In the genomic region with DNA sequence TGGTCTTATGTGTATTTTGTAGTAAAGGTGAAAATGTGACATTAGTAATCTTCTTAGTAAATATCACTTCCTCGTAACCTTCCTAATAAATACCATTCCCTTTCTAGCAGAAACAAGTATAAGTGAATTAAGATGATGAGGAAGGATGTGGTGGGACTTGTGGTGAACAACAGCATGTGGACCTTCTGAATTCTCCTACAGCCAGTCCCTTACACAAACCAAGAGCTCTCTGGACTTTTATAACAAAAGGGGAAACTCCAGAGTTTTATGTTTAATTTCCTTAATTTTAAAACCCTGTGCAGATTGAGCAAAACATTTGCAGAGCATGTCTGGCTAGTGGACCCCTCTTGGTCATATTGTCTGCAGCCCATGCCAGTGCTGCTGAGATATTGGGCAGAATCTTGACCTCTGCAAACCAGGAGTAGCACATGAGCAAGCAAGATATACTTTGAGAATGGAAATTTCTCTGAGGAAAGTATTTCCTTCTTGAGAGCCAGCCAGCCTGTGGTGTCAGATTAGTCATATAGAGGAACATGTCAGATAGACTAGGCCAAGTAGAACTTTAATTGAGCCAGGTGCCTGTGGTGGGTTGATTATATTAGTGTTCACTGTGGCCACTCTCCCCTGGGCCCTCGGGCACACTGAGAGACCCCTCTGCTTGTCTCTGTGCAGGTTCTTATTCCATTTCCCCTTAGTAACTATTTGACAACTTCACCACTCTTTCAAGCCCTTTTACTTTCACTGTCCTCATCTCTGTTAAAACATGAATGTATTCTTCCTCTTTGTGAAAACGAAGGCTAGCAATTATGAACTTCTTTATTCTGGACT, we compare ENCODE assay signal across 11 cellular contexts.
A peak's percentile ranks its signal among the peaks of the same experiment; 100 is the strongest.
DNase-seq lines count a peak whose midpoint lies in the region; ATAC-seq, FAIRE-seq and TF ChIP-seq lines count a peak whose summit lies in the region.
"Had no signal": no experiment of that assay in that cellular context is flagged by ENCODE, and none has a peak within 500 bp of the region (broad histone marks: within the 10 kb centered on the region; RNA-seq: fewer than 3 reads in every experiment).

No MANE protein-coding gene starts in this region.

- no peak overlapping the region for H3K27ac ChIP-seq in astrocyte (ENCODE audit: low read depth, low read length)

- ATAC-seq in GM19395 (IDR thresholded peaks at IDR 0.05; ENCODE audit: unreplicated experiment) (peak; percentile 56), HG03520 (IDR thresholded peaks at IDR 0.05; ENCODE audit: unreplicated experiment) (peak; percentile 44)

- H3K4me1 ChIP-seq in astrocyte (ENCODE audit: insufficient read depth, low read length) = peaks cover 10% of the 10 kb centered on the region

- no peak overlapping the region for H3K4me2 ChIP-seq in astrocyte (ENCODE audit: low read length)

- H3K4me1 Mint-ChIP-seq in astrocyte (ENCODE audit: low read depth, unreplicated experiment) = peaks cover 17% of the 10 kb centered on the region
- H3K4me1 Mint-ChIP-seq: activated naive CD8-positive, alpha-beta T cell treated with anti-CD3 and anti-CD28 coated beads, Interleukin-2, amount 10 ng/mL, durations not matched to agents 7 days and 5 days; neural crest cell had no signal

- H3K36me3 Mint-ChIP-seq in astrocyte (ENCODE audit: low read depth, unreplicated experiment) = no peaks in the 10 kb centered on the region
- H3K36me3 Mint-ChIP-seq: activated naive CD8-positive, alpha-beta T cell treated with anti-CD3 and anti-CD28 coated beads, Interleukin-2, amount 10 ng/mL, durations not matched to agents 7 days and 5 days had no signal

- H3K27ac Mint-ChIP-seq in astrocyte (ENCODE audit: unreplicated experiment) = peak overlapping the region; percentile 58
- H3K27ac Mint-ChIP-seq: activated naive CD8-positive, alpha-beta T cell treated with anti-CD3 and anti-CD28 coated beads, Interleukin-2, amount 10 ng/mL, durations not matched to agents 7 days and 5 days had no signal

- H3K79me2 ChIP-seq in astrocyte (ENCODE audit: insufficient read depth, low read length) = no peaks in the 10 kb centered on the region

- no peaks in the 10 kb centered on the region for H3K9me3 ChIP-seq in astrocyte (ENCODE audit: insufficient read depth, low read depth, low read length)

- no peak overlapping the region for H3K4me3 Mint-ChIP-seq in astrocyte (ENCODE audit: unreplicated experiment)
- H3K4me3 Mint-ChIP-seq: activated naive CD8-positive, alpha-beta T cell treated with anti-CD3 and anti-CD28 coated beads, Interleukin-2, amount 10 ng/mL, durations not matched to agents 7 days and 5 days; neural crest cell had no signal

- peak; percentile 9 for FAIRE-seq in astrocyte (lab: Jason Lieb, UNC)
- FAIRE-seq: TTC549 had no signal

- TF ChIP-seq CTCF in astrocyte (IDR thresholded peaks at IDR 0.05; ENCODE audit: insufficient read depth, low read depth, low read length) = no peak

- H4K20me1 ChIP-seq in astrocyte (ENCODE audit: insufficient read depth, low read length) = no peaks in the 10 kb centered on the region

- no peak overlapping the region for H2AFZ ChIP-seq in astrocyte (ENCODE audit: low read depth, low read length)

- H3K9me3 Mint-ChIP-seq in astrocyte (ENCODE audit: unreplicated experiment) = peaks cover 4% of the 10 kb centered on the region

- peak; percentile 71 for DNase-seq in astrocyte (ENCODE audit: low read depth)
- peak; percentile 3 for DNase-seq in renal cortical epithelial cell (ENCODE audit: low read depth)
- DNase-seq in NCI-H2107 (lab: John Stamatoyannopoulos, UW) = no peak
- no peak for DNase-seq in DMS 273 treated with DMSO at 0.1 percent for 48 hours (lab: John Stamatoyannopoulos, UW)
- DNase-seq in C1 segment of cervical spinal cord (lab: John Stamatoyannopoulos, UW) = no peak
- no peak for DNase-seq in stimulated activated naive CD4-positive, alpha-beta T cell (lab: John Stamatoyannopoulos, UW)
- DNase-seq: activated naive CD8-positive, alpha-beta T cell treated with anti-CD3 and anti-CD28 coated beads, Interleukin-2, amount 10 ng/mL, durations not matched to agents 7 days and 5 days had no signal

- H3K9ac ChIP-seq in astrocyte (ENCODE audit: low read length) = no peak overlapping the region

- H3K4me3 ChIP-seq in astrocyte (ENCODE audit: insufficient read depth, low read depth, low read length) = no peak overlapping the region

- H3K27me3 Mint-ChIP-seq in astrocyte (ENCODE audit: low read depth, unreplicated experiment) = no peaks in the 10 kb centered on the region
- H3K27me3 Mint-ChIP-seq: activated naive CD8-positive, alpha-beta T cell treated with anti-CD3 and anti-CD28 coated beads, Interleukin-2, amount 10 ng/mL, durations not matched to agents 7 days and 5 days had no signal

- H3K36me3 ChIP-seq in astrocyte (ENCODE audit: insufficient read depth, low read length) = no peaks in the 10 kb centered on the region

- H3K27me3 ChIP-seq in astrocyte (ENCODE audit: insufficient read depth, low read length) = no peaks in the 10 kb centered on the region

Comparison
In these comparisons a context has a peak if more than half of its experiments do, and no peak if none do; other contexts are left out.
1. DNase-seq: peak in astrocyte (single experiment) and renal cortical epithelial cell (single experiment); none in NCI-H2107 (single experiment), DMS 273 treated with DMSO at 0.1 percent for 48 hours (single experiment), C1 segment of cervical spinal cord (0 of 14) and stimulated activated naive CD4-positive, alpha-beta T cell (0 of 6).